ENCODE assay signal across 8 cellular contexts in genomic region chr5:774304-774703, GRCh38. TPM values are rescaled to one million over a fixed set of nuclear protein-coding genes. Genes with fewer than 3 reads are reported as not detected.
A peak's percentile ranks its signal among the peaks of the same experiment; 100 is the strongest.
DNase-seq lines count a peak whose midpoint lies in the region; ATAC-seq, FAIRE-seq and TF ChIP-seq lines count a peak whose summit lies in the region.
"Not testable (repeated sequence)": the region's sequence is repeated elsewhere in the genome, so short reads cannot be mapped to it uniquely, and the experiment has no call there.
"Had no signal": no experiment of that assay in that cellular context is flagged by ENCODE, and none has a peak within 500 bp of the region (broad histone marks: within the 10 kb centered on the region; RNA-seq: fewer than 3 reads in every experiment).

No MANE protein-coding gene starts in this region.

- not testable (repeated sequence) for H3K27ac ChIP-seq in kidney (ENCODE audit: low read depth in 2 of 2, low read length in 2 of 2); neuronal stem cell (replicated peaks; ENCODE audit: low read length)

- not testable (repeated sequence) for TF ChIP-seq CTCF in kidney (IDR thresholded peaks at IDR 0.05; ENCODE audit: borderline replicate concordance, extremely low read depth, insufficient read depth)

- WGBS in neuronal stem cell (ENCODE audit: extremely low coverage in 2 of 2, insufficient read length in 2 of 2, insufficient replicate concordance in 1 of 2), 2 donors, result no CpG with 5 or more reads among the region's 6 CpGs

- H3K23ac ChIP-seq in neuronal stem cell (ENCODE audit: low read depth, low read length, poor library complexity), result not testable (repeated sequence)

- not testable (repeated sequence) for FAIRE-seq in H54 (lab: Jason Lieb, UNC); kidney (lab: Jason Lieb, UNC)

- not testable (repeated sequence) for H3K36me3 ChIP-seq in kidney (ENCODE audit: control insufficient read depth in 1 of 2, insufficient read depth in 2 of 2, low read length in 2 of 2); neuronal stem cell (replicated peaks in 1 of 2; ENCODE audit: control insufficient read depth in 2 of 2, insufficient read depth in 2 of 2, low read length in 2 of 2)

- H2BK5ac ChIP-seq in neuronal stem cell (ENCODE audit: low read length), result not testable (repeated sequence)

- not testable (repeated sequence) for H4K8ac ChIP-seq in neuronal stem cell (ENCODE audit: low read depth, low read length)

- not testable (repeated sequence) for H2AFZ ChIP-seq in neuronal stem cell (ENCODE audit: low read length)

- H3K9me3 ChIP-seq in kidney (ENCODE audit: control insufficient read depth in 1 of 2, low read length in 2 of 2); neuronal stem cell (replicated peaks in 1 of 2; ENCODE audit: control insufficient read depth in 2 of 2, insufficient read depth in 1 of 2, low read depth in 1 of 2, low read length in 2 of 2): not testable (repeated sequence)

- ATAC-seq in Right ventricle myocardium superior (ENCODE audit: poor library complexity), result not testable (repeated sequence)

- not testable (repeated sequence) for TF ChIP-seq POLR2A in H54 (IDR thresholded peaks at IDR 0.05; ENCODE audit: low read depth, low read length)

- H4K91ac ChIP-seq in neuronal stem cell (ENCODE audit: low read depth, low read length, poor library complexity), result not testable (repeated sequence)

- H2BK12ac ChIP-seq in neuronal stem cell (ENCODE audit: low read length), result not testable (repeated sequence)

- H3K4me2 ChIP-seq in neuronal stem cell (ENCODE audit: insufficient read depth, low read length, poor library complexity, severe bottlenecking), result not testable (repeated sequence)

- not testable (repeated sequence) for H3K4me1 ChIP-seq in kidney (ENCODE audit: control insufficient read depth in 1 of 2, insufficient read depth in 1 of 2, low read depth in 1 of 2, low read length in 2 of 2); neuronal stem cell (ENCODE audit: control insufficient read depth in 2 of 2, insufficient read depth in 1 of 2, low read depth in 1 of 2, low read length in 2 of 2)

- intact Hi-C loops in Right ventricle myocardium superior (cut with DNase I), result not testable (repeated sequence)
- intact Hi-C loops in kidney (cut with DNase I), result loop anchor here (10.0 kb wide), 1 partner anchor 90 kb away; no protein-coding TSS in a partner anchor

- H3K79me1 ChIP-seq in neuronal stem cell (ENCODE audit: low read depth, low read length), result not testable (repeated sequence)

- not testable (repeated sequence) for H3K4me3 ChIP-seq in kidney (ENCODE audit: low read length in 2 of 2); neuronal stem cell (ENCODE audit: low read length in 2 of 2)

- H3K18ac ChIP-seq in neuronal stem cell (ENCODE audit: low read length), result peak overlapping the region; percentile 3

- peak overlapping the region; percentile 5 for H3K14ac ChIP-seq in neuronal stem cell (ENCODE audit: low read length)

- DNase-seq in AG08396 (ENCODE audit: low spot score), result peak; percentile 7
- DNase-seq in H54 (ENCODE audit: insufficient read length, low spot score), result peak; percentile 4
- DNase-seq in activated CD4-positive, alpha-beta T cell treated with anti-CD3 and anti-CD28 coated beads for 1 hour, result peak; percentile 9
- DNase-seq in activated effector memory CD4-positive, alpha-beta T cell treated with anti-CD3 and anti-CD28 coated beads, Interleukin-2, amount 50 U/mL, for 16 hours, result peak; percentile 66
- DNase-seq in Right ventricle myocardium superior, result peak; percentile 40
- peak; percentile 81 for DNase-seq in kidney
- not testable (repeated sequence) for DNase-seq in neuronal stem cell (ENCODE audit: low spot score)

- peak overlapping the region; percentile 93 for H2BK15ac ChIP-seq in neuronal stem cell (ENCODE audit: low read length)

- not testable (repeated sequence) for H3K27me3 ChIP-seq in neuronal stem cell (ENCODE audit: control insufficient read depth in 3 of 3, insufficient read depth in 3 of 3, low read depth in 1 of 3, low read length in 3 of 3)

- not testable (repeated sequence) for H3K9ac ChIP-seq in kidney (ENCODE audit: low read length in 2 of 2); neuronal stem cell (ENCODE audit: low read depth, low read length, poor library complexity)

- H3K4ac ChIP-seq in neuronal stem cell (ENCODE audit: low read length), result not testable (repeated sequence)

- peak overlapping the region; percentile 79 for H2AK5ac ChIP-seq in neuronal stem cell (ENCODE audit: low read depth, low read length)

- H2BK120ac ChIP-seq in neuronal stem cell (ENCODE audit: low read depth, low read length), result not testable (repeated sequence)

RNA-seq across cellular contexts. Expression of gene ZDHHC11B, which starts 10.2 kb away (rescaled TPM):
- total RNA-seq in Right ventricle myocardium superior (18.8 TPM), kidney (5.4 TPM)
- polyA plus RNA-seq in kidney (ENCODE audit: insufficient read depth, low read depth, low replicate concordance), result 4.4 TPM
- 2.4 TPM for polyA plus RNA-seq in neuronal stem cell (2013, experiment 1 of 2)
- 2.2 TPM for polyA plus RNA-seq in neuronal stem cell (2013, experiment 2 of 2)
- total RNA-seq: GM12878 had no signal
